Comparison of ENCODE assay signal across 13 cellular contexts in the genomic region with DNA sequence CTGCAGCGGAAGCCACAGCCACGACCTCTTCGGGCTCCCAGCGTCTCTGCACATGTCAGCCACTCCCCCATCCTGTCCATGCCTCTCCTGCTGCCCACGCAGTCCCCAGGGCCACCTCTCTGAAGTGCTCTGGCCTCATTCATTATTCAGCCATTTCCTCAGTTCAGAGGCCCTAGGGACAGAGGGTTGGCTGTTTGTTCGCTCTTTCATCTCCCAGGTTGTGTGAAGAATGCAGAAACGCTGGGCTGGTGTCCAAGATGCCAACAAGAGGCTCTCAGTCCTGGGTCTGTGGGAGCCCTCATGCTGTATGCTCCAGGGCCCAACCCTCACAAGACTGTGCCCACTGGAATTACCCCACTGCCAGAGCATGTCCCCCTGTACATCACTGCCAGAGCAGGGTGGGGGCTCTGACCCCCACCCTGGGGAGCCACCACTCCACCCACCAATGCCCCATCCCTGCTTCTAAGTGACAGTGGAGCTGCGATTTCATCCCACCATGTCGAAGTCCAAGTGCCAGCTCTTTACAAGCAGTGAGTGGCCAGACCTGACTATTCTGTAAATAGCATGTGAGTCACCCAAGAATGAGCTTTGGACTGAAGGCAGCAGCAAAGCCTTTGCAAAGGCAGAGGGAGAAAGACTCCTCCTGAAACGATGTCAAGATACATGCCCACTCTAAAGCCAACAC.
DNase-seq lines count a peak whose midpoint lies in the region; ATAC-seq, FAIRE-seq and TF ChIP-seq lines count a peak whose summit lies in the region.
"Had no signal": no experiment of that assay in that cellular context is flagged by ENCODE, and none has a peak within 500 bp of the region (broad histone marks: within the 10 kb centered on the region; RNA-seq: fewer than 3 reads in every experiment).

No MANE protein-coding gene starts in this region.

- H3K27me3 Mint-ChIP-seq in astrocyte (ENCODE audit: low read depth, unreplicated experiment): peaks cover 44% of the 10 kb centered on the region

- no peak overlapping the region for H3K4me3 Mint-ChIP-seq in astrocyte (ENCODE audit: unreplicated experiment)
- H3K4me3 Mint-ChIP-seq: stimulated activated naive B cell treated with anti-CD40 and anti-IgM and Interleukin-4, amounts not matched to agents 10 μg/mL and 1 μg/mL and 100 μg/mL, for 72 hours had no signal

- CTCF ChIA-PET in A549 (lab: Yijun Ruan, JAX): interaction anchor here (1.9 kb wide), 1 partner anchor 10 kb away, joined by 4 read pairs; no protein-coding TSS in a partner anchor

- FAIRE-seq in A549 (lab: Jason Lieb, UNC) (no peak), astrocyte (lab: Jason Lieb, UNC) (no peak)
- FAIRE-seq: GM18507 had no signal

- H2AFZ ChIP-seq in astrocyte (ENCODE audit: low read depth, low read length): peak overlapping the region; percentile 41

- H3K36me3 Mint-ChIP-seq in astrocyte (ENCODE audit: low read depth, unreplicated experiment): no peaks in the 10 kb centered on the region
- H3K36me3 Mint-ChIP-seq: stimulated activated naive B cell treated with anti-CD40 and anti-IgM and Interleukin-4, amounts not matched to agents 10 μg/mL and 1 μg/mL and 100 μg/mL, for 72 hours had no signal

- no peak overlapping the region for H3K9ac ChIP-seq in astrocyte (ENCODE audit: low read length)

- H3K27ac Mint-ChIP-seq in astrocyte (ENCODE audit: unreplicated experiment): no peak overlapping the region
- H3K27ac Mint-ChIP-seq: stimulated activated naive B cell treated with anti-CD40 and anti-IgM and Interleukin-4, amounts not matched to agents 10 μg/mL and 1 μg/mL and 100 μg/mL, for 72 hours had no signal

- no peak for TF ChIP-seq POLR2A in A549 (IDR thresholded peaks at IDR 0.05; ENCODE audit: low read length)

- intact Hi-C loops in left lung (cut with DNase I): no loop called here

- H3K9me3 ChIP-seq in A549 (no peaks in the 10 kb centered on the region), astrocyte (ENCODE audit: insufficient read depth, low read depth, low read length) (no peaks in the 10 kb centered on the region), left lung (peaks cover 0 to 6% of the 10 kb centered on the region in 2 donors)

- no peaks in the 10 kb centered on the region for H4K20me1 ChIP-seq in astrocyte (ENCODE audit: insufficient read depth, low read length)

- DNase-seq in A549 (ENCODE audit: low read depth in 1 of 2, low spot score in 1 of 2) (peak; percentile 20 to 57), astrocyte (ENCODE audit: low read depth) (peak; percentile 51), left lung (peak in 1 of 2 donors; percentile 51)
- DNase-seq: activated CD8-positive, alpha-beta memory T cell treated with anti-CD3 and anti-CD28 coated beads for 24 hours; cerebellar nuclear complex; stimulated activated naive B cell treated with anti-CD40 and anti-IgM and Interleukin-4, amounts not matched to agents 10 μg/mL and 1 μg/mL and 100 μg/mL, for 72 hours had no signal

- peak overlapping the region; percentile 49 to 55 for H3K27ac ChIP-seq in A549
- H3K27ac ChIP-seq in astrocyte (ENCODE audit: low read depth, low read length): no peak overlapping the region
- no peak overlapping the region for H3K27ac ChIP-seq in left lung
- H3K27ac ChIP-seq: C4-2B had no signal

- peaks cover 12% of the 10 kb centered on the region for H3K4me1 Mint-ChIP-seq in astrocyte (ENCODE audit: low read depth, unreplicated experiment)
- H3K4me1 Mint-ChIP-seq: stimulated activated naive B cell treated with anti-CD40 and anti-IgM and Interleukin-4, amounts not matched to agents 10 μg/mL and 1 μg/mL and 100 μg/mL, for 72 hours had no signal

- peak overlapping the region; percentile 73 for H3K4me2 ChIP-seq in A549
- peak overlapping the region; percentile 48 for H3K4me2 ChIP-seq in astrocyte (ENCODE audit: low read length)

- TF ChIP-seq CTCF in A549 (IDR thresholded peaks at IDR 0.05) (no peak), astrocyte (IDR thresholded peaks at IDR 0.05; ENCODE audit: insufficient read depth, low read depth, low read length) (no peak), left lung (IDR thresholded peaks at IDR 0.05) (no peak)

- H3K79me2 ChIP-seq in astrocyte (ENCODE audit: insufficient read depth, low read length): no peaks in the 10 kb centered on the region

- no peaks in the 10 kb centered on the region for H3K36me3 ChIP-seq in astrocyte (ENCODE audit: insufficient read depth, low read length)
- no peaks in the 10 kb centered on the region for H3K36me3 ChIP-seq in left lung

- TF ChIP-seq RAD21 in A549 (conservative IDR thresholded peaks at IDR 0.05 in 1 of 2, IDR thresholded peaks at IDR 0.05 in 1 of 2): no peak

- POLR2A ChIA-PET in A549 (lab: Yijun Ruan, JAX): no interaction called here

- H3K9me3 Mint-ChIP-seq in astrocyte (ENCODE audit: unreplicated experiment): peaks cover 6% of the 10 kb centered on the region

- no peak for TF ChIP-seq EP300 in A549 (IDR thresholded peaks at IDR 0.05)

- H3K4me3 ChIP-seq in A549 (no peak overlapping the region), astrocyte (ENCODE audit: insufficient read depth, low read depth, low read length) (no peak overlapping the region), left lung (no peak overlapping the region)

- H3K27me3 ChIP-seq in astrocyte (ENCODE audit: insufficient read depth, low read length) (no peaks in the 10 kb centered on the region), left lung (no peaks in the 10 kb centered on the region)

- ATAC-seq in A549 (peak; percentile 89 to 94), HG02885 (IDR thresholded peaks at IDR 0.05; ENCODE audit: poor library complexity, unreplicated experiment) (peak; percentile 62), left lung (peak; percentile 90), GM19452 (IDR thresholded peaks at IDR 0.05; ENCODE audit: unreplicated experiment) (no peak), HG02610 (IDR thresholded peaks at IDR 0.05; ENCODE audit: unreplicated experiment) (no peak), HG02571 (IDR thresholded peaks at IDR 0.05; ENCODE audit: unreplicated experiment) (no peak), GM19324 (IDR thresholded peaks at IDR 0.05; ENCODE audit: low FRiP score, unreplicated experiment) (no peak)

- WGBS in A549 (ENCODE audit: missing lambda C conversion rate): 25% methylated on average over 9 of the region's 10 CpGs

- H3K4me1 ChIP-seq in A549 (peaks cover 18% of the 10 kb centered on the region), astrocyte (ENCODE audit: insufficient read depth, low read length) (peaks cover 20% of the 10 kb centered on the region), left lung (no peaks in the 10 kb centered on the region)

TF ChIP-seq in A549, 52 proteins besides CTCF, POLR2A, EP300 and RAD21:
- TF ChIP-seq HDAC2 (IDR thresholded peaks at IDR 0.05): no peak
- TF ChIP-seq FOSL2 (IDR thresholded peaks at IDR 0.05): no peak
- TF ChIP-seq FOSL2 (CRISPR knock-in tag; IDR thresholded peaks at IDR 0.05): peak; percentile 30; the same call in 1 of the 2 replicates

Comparison
In these comparisons a context has a peak if more than half of its experiments do, and no peak if none do; other contexts are left out.
1. ATAC-seq: peak in A549 (2 of 2), HG02885 (single experiment) and left lung (single experiment); none in GM19452 (single experiment), HG02610 (single experiment), HG02571 (single experiment) and GM19324 (single experiment).
2. H3K27ac ChIP-seq: peak in A549 (2 of 2); none in astrocyte (single experiment) and left lung (0 of 2).